ENCODE assay signal across 23 cellular contexts in genomic region chr9:96738147-96739027, GRCh38.
"Had no signal": no experiment of that assay in that cellular context is flagged by ENCODE, and none has a peak within 500 bp of the region (broad histone marks: within the 10 kb centered on the region; RNA-seq: fewer than 3 reads in every experiment).

No MANE protein-coding gene starts in this region.

- H3K27ac ChIP-seq: SJSA1, SK-N-MC had no signal

- DNase-seq: Karpas-422, KG1, MG63, NCI-H1092, NCI-H1105 treated with DMSO at 0.1 percent for 48 hours, NCI-H1417 treated with DMSO at 0.1 percent for 48 hours, NCI-H146, NCI-H1694 treated with DMSO at 0.1 percent for 48 hours, NCI-H1930, NCI-H2081, NCI-H2107, NCI-H226, NCI-H446, NCI-H510A, NCI-H524 treated with DMSO at 0.1 percent for 48 hours, NCI-H69, NCI-H774, Right ventricle myocardium superior, RPMI8226, SIG-M5 had no signal

- H3K27me3 ChIP-seq: MG63, SJSA1 had no signal

- H3K36me3 ChIP-seq: MG63, SJSA1 had no signal

- FAIRE-seq: RCC 7860 had no signal

- H3K4me3 ChIP-seq: MG63, SJSA1, SK-N-MC had no signal

- H3K4me1 ChIP-seq: SJSA1 had no signal
